ENCODE assay signal across 1 cellular context in genomic region chr20:49624988-49625387, GRCh38.
TF ChIP-seq lines count a peak whose summit lies in the region.

No MANE protein-coding gene starts in this region.

TF ChIP-seq in HepG2, 621 proteins besides CTCF, POLR2A, EP300 and RAD21:
- TF ChIP-seq ZNF280D (CRISPR knock-in tag; IDR thresholded peaks at IDR 0.05): peak; percentile 46; the same call in 1 of the 2 replicates
- TF ChIP-seq ZNF574 (CRISPR knock-in tag; IDR thresholded peaks at IDR 0.05): peak; percentile 16; the same call in 1 of the 2 replicates
- peak; percentile 50; the same call in 1 of the 2 replicates for TF ChIP-seq ZNF292 (CRISPR knock-in tag; IDR thresholded peaks at IDR 0.05; ENCODE audit: borderline replicate concordance, low read depth)
- 0 out of 2 replicates have a peak, but pooled peaks have one; percentile 69 for TF ChIP-seq FOXO4 (CRISPR knock-in tag; conservative IDR thresholded peaks at IDR 0.05)
- 0 out of 2 replicates have a peak, but pooled peaks have one; percentile 45 for TF ChIP-seq HES4 (CRISPR knock-in tag; IDR thresholded peaks at IDR 0.05; ENCODE audit: borderline replicate concordance)
- TF ChIP-seq ZMYM4 (CRISPR knock-in tag; IDR thresholded peaks at IDR 0.05): 0 out of 2 replicates have a peak, but pooled peaks have one; percentile 20
- 0 out of 2 replicates have a peak, but pooled peaks have one; percentile 1 for TF ChIP-seq FOXA3 (CRISPR knock-in tag; IDR thresholded peaks at IDR 0.05)
- TF ChIP-seq ZNF414 (CRISPR knock-in tag; IDR thresholded peaks at IDR 0.05): 0 out of 2 replicates have a peak, but pooled peaks have one; percentile 58
- TF ChIP-seq MEIS1 (CRISPR knock-in tag; IDR thresholded peaks at IDR 0.05; ENCODE audit: borderline replicate concordance): 0 out of 2 replicates have a peak, but pooled peaks have one; percentile 32
